Comparison of ENCODE assay signal across 25 cellular contexts in genomic region chr16:66115373-66115772, GRCh38.
DNase-seq lines count a peak whose midpoint lies in the region; ATAC-seq, FAIRE-seq and TF ChIP-seq lines count a peak whose summit lies in the region.
"Had no signal": no experiment of that assay in that cellular context is flagged by ENCODE, and none has a peak within 500 bp of the region (broad histone marks: within the 10 kb centered on the region; RNA-seq: fewer than 3 reads in every experiment).

No MANE protein-coding gene starts in this region.

- H3K9me3 Mint-ChIP-seq in neural progenitor cell, result peaks cover 2% of the 10 kb centered on the region
- H3K9me3 Mint-ChIP-seq: activated naive CD8-positive, alpha-beta T cell treated with anti-CD3 and anti-CD28 coated beads, Interleukin-2, amount 50 U/mL, for 24 hours had no signal

- peak; percentile 57 for FAIRE-seq in K562 (lab: Jason Lieb, UNC)
- FAIRE-seq: kidney had no signal

- H3K36me3 Mint-ChIP-seq in neural progenitor cell, result no peaks in the 10 kb centered on the region

- 0% methylated on average over 3 of the region's 3 CpGs for WGBS in K562 (ENCODE audit: insufficient coverage, low coverage, missing lambda C conversion rate)
- 82 to 92% methylated on average over 3 of the region's 3 CpGs for WGBS in esophagus squamous epithelium, 2 donors

- DNase-seq in DMS 273 (lab: John Stamatoyannopoulos, UW; ENCODE audit: unreplicated experiment), result peak; percentile 20
- no peak for DNase-seq in DMS 273 treated with DMSO at 0.1 percent for 48 hours (lab: John Stamatoyannopoulos, UW)
- DNase-seq in K562 (ENCODE audit: extremely low read depth in 1 of 4, low spot score in 3 of 4), result peak in 3 of 4 experiments; percentile 6 to 16 (median 12)
- DNase-seq in neural progenitor cell (ENCODE audit: low spot score), result no peak
- DNase-seq in esophagus squamous epithelium (lab: John Stamatoyannopoulos, UW), result no peak
- no peak for DNase-seq in left colon
- DNase-seq in NCI-H1092 (lab: John Stamatoyannopoulos, UW), result no peak
- DNase-seq: activated CD4-positive, alpha-beta T cell treated with anti-CD3 and anti-CD28 coated beads, Interleukin-2, amount 50 U/mL, for 1 hour; activated CD8-positive, alpha-beta memory T cell treated with anti-CD3 and anti-CD28 coated beads, Interleukin-2, amount 50 U/mL, for 4 hours; activated effector memory CD4-positive, alpha-beta T cell treated with anti-CD3 and anti-CD28 coated beads, Interleukin-2, amount 50 U/mL, for 16 hours; activated naive CD8-positive, alpha-beta T cell treated with anti-CD3 and anti-CD28 coated beads, Interleukin-2, amount 50 U/mL, for 24 hours; AML-193; cortex of kidney; GM23248; kidney; mammary epithelial cell; NCI-H1436 treated with DMSO at 0.1 percent for 48 hours; NCI-H69; nucleus accumbens; retina; stimulated activated CD4-positive, alpha-beta T cell treated with anti-CD3 and anti-CD28 coated beads, Interleukin-12 subunit alpha, Interleukin-12 subunit beta, amount 100 ng/mL, for 4 hours; trophoblast cell had no signal

- H3K36me3 ChIP-seq in K562 (ENCODE audit: control insufficient read depth, insufficient read depth, low read length) (no peaks in the 10 kb centered on the region), neural progenitor cell (no peaks in the 10 kb centered on the region), esophagus squamous epithelium (no peaks in the 10 kb centered on the region)

- H3K9me1 ChIP-seq in K562 (ENCODE audit: control insufficient read depth, insufficient read depth, low read length), result no peaks in the 10 kb centered on the region

- peaks cover 5% of the 10 kb centered on the region for H3K4me1 Mint-ChIP-seq in neural progenitor cell
- H3K4me1 Mint-ChIP-seq: activated naive CD8-positive, alpha-beta T cell treated with anti-CD3 and anti-CD28 coated beads, Interleukin-2, amount 50 U/mL, for 24 hours had no signal

- no peaks in the 10 kb centered on the region for H3K4me1 ChIP-seq in K562 (replicated peaks in 1 of 2; ENCODE audit: control insufficient read depth in 2 of 2, insufficient read depth in 2 of 2, low read length in 2 of 2)
- peaks cover 4% of the 10 kb centered on the region for H3K4me1 ChIP-seq in neural progenitor cell
- H3K4me1 ChIP-seq in esophagus squamous epithelium, result no peaks in the 10 kb centered on the region

- POLR2A ChIA-PET in K562 (lab: Yijun Ruan, JAX), result no interaction called here

- TF ChIP-seq EP300 in K562 (IDR thresholded peaks at IDR 0.05; ENCODE audit: low read length), result no peak

- intact Hi-C loops in K562 (cut with micrococcal nuclease), result no loop called here
- intact Hi-C loops in esophagus squamous epithelium (cut with DNase I), result no loop called here
- intact Hi-C loops in left colon (cut with DNase I, micrococcal nuclease), result no loop called here

- no peaks in the 10 kb centered on the region for H3F3A ChIP-seq in neural progenitor cell (ENCODE audit: low read depth)

- H3K79me2 ChIP-seq in K562 (ENCODE audit: control insufficient read depth, insufficient read depth, low read length), result no peaks in the 10 kb centered on the region
- no peaks in the 10 kb centered on the region for H3K79me2 ChIP-seq in neural progenitor cell (ENCODE audit: low read depth)
- H3K79me2 ChIP-seq: hepatocyte had no signal

- TF ChIP-seq POLR2A in K562 (conservative IDR thresholded peaks at IDR 0.05) (no peak), esophagus squamous epithelium (IDR thresholded peaks at IDR 0.05) (no peak)

- no peak overlapping the region for H3K9ac ChIP-seq in K562 (ENCODE audit: insufficient read depth in 1 of 2, low read depth in 2 of 2, low read length in 2 of 2)
- H3K9ac ChIP-seq in neural progenitor cell, result no peak overlapping the region
- H3K9ac ChIP-seq: GM23248 had no signal

- TF ChIP-seq RAD21 in K562 (CRISPR knock-in tag; conservative IDR thresholded peaks at IDR 0.05 in 1 of 2, IDR thresholded peaks at IDR 0.05 in 1 of 2), result peak; percentile 14 to 38; a peak in 3 of 4 replicates

- H3K27ac Mint-ChIP-seq in neural progenitor cell, result no peak overlapping the region
- H3K27ac Mint-ChIP-seq: activated naive CD8-positive, alpha-beta T cell treated with anti-CD3 and anti-CD28 coated beads, Interleukin-2, amount 50 U/mL, for 24 hours had no signal

- H3K4me3 Mint-ChIP-seq in neural progenitor cell, result no peak overlapping the region
- H3K4me3 Mint-ChIP-seq: activated naive CD8-positive, alpha-beta T cell treated with anti-CD3 and anti-CD28 coated beads, Interleukin-2, amount 50 U/mL, for 24 hours had no signal

- in situ Hi-C loops in K562 (cut with MboI), result no loop called here

- TF ChIP-seq CTCF in LNCAP (IDR thresholded peaks at IDR 0.05) (peak; percentile 24; the same call in 1 of the 2 replicates), K562 (IDR thresholded peaks at IDR 0.05 in 2 of 3, conservative IDR thresholded peaks at IDR 0.05 in 1 of 3; ENCODE audit: insufficient read depth in 2 of 3, low read depth in 1 of 3, low read length in 3 of 3) (peak; percentile 21 to 31 (median 25); a peak in 4 of 6 replicates), neural progenitor cell (IDR thresholded peaks at IDR 0.05) (peak; percentile 31), esophagus squamous epithelium (IDR thresholded peaks at IDR 0.05) (peak in 1 of 6 experiments; percentile 26)

- H3K27me3 Mint-ChIP-seq in neural progenitor cell (ENCODE audit: insufficient read depth, low read depth), result peaks cover 6% of the 10 kb centered on the region

- H3K9me3 ChIP-seq in K562 (replicated peaks; ENCODE audit: control insufficient read depth, insufficient read depth, low read depth, low read length) (no peaks in the 10 kb centered on the region), neural progenitor cell (ENCODE audit: low read depth) (no peaks in the 10 kb centered on the region), esophagus squamous epithelium (no peaks in the 10 kb centered on the region)

- no TSS peak for BruUV-seq in K562 (replicated peaks; lab: Mats Ljungman, UMichigan)

- ATAC-seq in K562, result 0 out of 3 replicates have a peak, but pooled peaks have one; percentile 42
- ATAC-seq in left colon, result no peak
- ATAC-seq: activated naive CD8-positive, alpha-beta T cell treated with anti-CD3 and anti-CD28 coated beads, Interleukin-2, amount 50 U/mL, for 24 hours had no signal

- H4K20me1 ChIP-seq in K562 (replicated peaks; ENCODE audit: control insufficient read depth, insufficient read depth, low read length), result no peaks in the 10 kb centered on the region
- H4K20me1 ChIP-seq in neural progenitor cell (ENCODE audit: low read depth), result no peaks in the 10 kb centered on the region

- CTCF ChIA-PET in K562 (lab: Yijun Ruan, JAX; ENCODE audit: low intra/inter-chr PET ratio), result no interaction called here

- no peak overlapping the region for H2AFZ ChIP-seq in K562 (ENCODE audit: low read depth, low read length)
- no peak overlapping the region for H2AFZ ChIP-seq in neural progenitor cell (replicated peaks)
- H2AFZ ChIP-seq: GM23248, hepatocyte had no signal

- no peak overlapping the region for H3K27ac ChIP-seq in K562 (ENCODE audit: extremely low read depth, low read depth, low read length)
- no peak overlapping the region for H3K27ac ChIP-seq in neural progenitor cell
- H3K27ac ChIP-seq in esophagus squamous epithelium, result no peak overlapping the region
- H3K27ac ChIP-seq: 22Rv1, GM23248, hepatocyte had no signal

- H3K4me3 ChIP-seq in K562 (no peak overlapping the region), neural progenitor cell (no peak overlapping the region), esophagus squamous epithelium (no peak overlapping the region)
- H3K4me3 ChIP-seq: GM23248, hepatocyte had no signal

- H3K4me2 ChIP-seq in K562 (ENCODE audit: insufficient read depth, low read length), result no peak overlapping the region
- no peak overlapping the region for H3K4me2 ChIP-seq in neural progenitor cell
- H3K4me2 ChIP-seq: hepatocyte had no signal

- no peaks in the 10 kb centered on the region for H3K27me3 ChIP-seq in K562 (ENCODE audit: control insufficient read depth in 2 of 2, insufficient read depth in 2 of 2, low read length in 2 of 2)
- no peaks in the 10 kb centered on the region for H3K27me3 ChIP-seq in neural progenitor cell
- no peaks in the 10 kb centered on the region for H3K27me3 ChIP-seq in esophagus squamous epithelium
- H3K27me3 ChIP-seq: hepatocyte had no signal

TF ChIP-seq in K562, 482 proteins besides CTCF, POLR2A, EP300 and RAD21 (continues in another document):
- TF ChIP-seq DIDO1 (tag; IDR thresholded peaks at IDR 0.05; ENCODE audit: low read depth), result no peak
- TF ChIP-seq ZNF316 (IDR thresholded peaks at IDR 0.05), result no peak
- TF ChIP-seq ZNF197 (CRISPR knock-in tag; IDR thresholded peaks at IDR 0.05; ENCODE audit: low read depth), result no peak
- TF ChIP-seq PHB2 (IDR thresholded peaks at IDR 0.05; ENCODE audit: low read depth), result no peak
- no peak for TF ChIP-seq CGGBP1 (CRISPR knock-in tag; IDR thresholded peaks at IDR 0.05)
- TF ChIP-seq HNRNPUL1 (IDR thresholded peaks at IDR 0.05; ENCODE audit: low read length), result no peak
- no peak for TF ChIP-seq ZNF41 (CRISPR knock-in tag; conservative IDR thresholded peaks at IDR 0.05)
- no peak for TF ChIP-seq ZNF12 (CRISPR knock-in tag; IDR thresholded peaks at IDR 0.05)
- no peak for TF ChIP-seq SLC30A9 (CRISPR knock-in tag; IDR thresholded peaks at IDR 0.05)
- no peak for TF ChIP-seq ZNF431 (CRISPR knock-in tag; IDR thresholded peaks at IDR 0.05)
- TF ChIP-seq SMAD4 (CRISPR knock-in tag; conservative IDR thresholded peaks at IDR 0.05), result no peak
- TF ChIP-seq, protein P1, sequence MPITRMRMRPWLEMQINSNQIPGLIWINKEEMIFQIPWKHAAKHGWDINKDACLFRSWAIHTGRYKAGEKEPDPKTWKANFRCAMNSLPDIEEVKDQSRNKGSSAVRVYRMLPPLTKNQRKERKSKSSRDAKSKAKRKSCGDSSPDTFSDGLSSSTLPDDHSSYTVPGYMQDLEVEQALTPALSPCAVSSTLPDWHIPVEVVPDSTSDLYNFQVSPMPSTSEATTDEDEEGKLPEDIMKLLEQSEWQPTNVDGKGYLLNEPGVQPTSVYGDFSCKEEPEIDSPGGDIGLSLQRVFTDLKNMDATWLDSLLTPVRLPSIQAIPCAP (CRISPR knock-in tag; IDR thresholded peaks at IDR 0.05; ENCODE audit: borderline replicate concordance), result no peak
- TF ChIP-seq CBFB (CRISPR knock-in tag; IDR thresholded peaks at IDR 0.05), result no peak
- TF ChIP-seq RBM39 (optimal IDR thresholded peaks at IDR 0.05; ENCODE audit: low read depth, low read length), result no peak
- no peak for TF ChIP-seq KLF13 (tag; IDR thresholded peaks at IDR 0.05; ENCODE audit: borderline replicate concordance, low read depth)
- TF ChIP-seq BACH1 (tag; IDR thresholded peaks at IDR 0.05), result no peak

Comparison
In these comparisons a context has a peak if more than half of its experiments do, and no peak if none do; other contexts are left out.
1. DNase-seq: peak in DMS 273 (single experiment) and K562 (3 of 4); none in DMS 273 treated with DMSO at 0.1 percent for 48 hours (single experiment), neural progenitor cell (single experiment), esophagus squamous epithelium (single experiment), left colon (0 of 2) and NCI-H1092 (single experiment).